Comparison of ENCODE assay signal across 8 cellular contexts in the genomic region with DNA sequence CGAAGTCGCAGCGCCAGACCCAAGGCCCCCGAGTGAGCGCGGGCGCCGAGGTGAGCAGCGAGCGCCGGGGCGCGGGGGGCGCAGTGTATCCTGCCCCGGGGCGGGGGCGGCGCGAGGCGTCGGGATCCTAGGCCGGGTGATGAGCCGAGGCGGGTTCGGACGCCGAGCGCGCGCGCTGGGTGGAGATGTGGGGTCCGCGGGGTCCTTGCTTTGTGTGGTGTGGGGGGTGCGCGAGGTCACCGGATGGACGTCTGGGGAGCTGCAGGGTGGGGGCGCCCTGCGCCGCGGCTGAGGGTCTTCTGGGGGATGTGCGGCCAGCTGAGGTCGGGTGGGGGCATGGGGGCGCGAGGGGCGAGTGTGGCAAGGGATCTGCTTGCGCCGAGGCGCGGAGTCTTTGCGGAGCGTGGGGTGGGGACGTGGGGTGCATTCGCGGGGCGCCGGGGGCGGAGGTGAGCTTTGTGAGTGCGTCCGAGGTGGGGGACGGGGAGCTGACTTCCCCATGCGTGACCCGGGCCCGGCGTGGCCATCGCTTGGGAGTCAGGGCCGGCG. TPM values are rescaled to one million over a fixed set of nuclear protein-coding genes. Genes with fewer than 3 reads are reported as not detected.
DNase-seq lines count a peak whose midpoint lies in the region; ATAC-seq and TF ChIP-seq lines count a peak whose summit lies in the region.

No MANE protein-coding gene starts in this region.

- H4K20me1 ChIP-seq in Loucy (ENCODE audit: insufficient read depth, low read length, poor library complexity, severe bottlenecking): peaks cover 34% of the 10 kb centered on the region

- H3K36me3 ChIP-seq in BJ (ENCODE audit: control insufficient read depth, insufficient read depth, low read length) (no peaks in the 10 kb centered on the region), Loucy (ENCODE audit: insufficient read depth, low read length) (no peaks in the 10 kb centered on the region)

- H3K27me3 ChIP-seq in BJ (ENCODE audit: control insufficient read depth, insufficient read depth, low read length): no peaks in the 10 kb centered on the region
- peaks cover 10% of the 10 kb centered on the region for H3K27me3 ChIP-seq in Loucy (ENCODE audit: insufficient read depth, low read length, poor library complexity, severe bottlenecking)

- H3K9me2 ChIP-seq in Loucy (replicated peaks; ENCODE audit: low read depth, low read length): no peaks in the 10 kb centered on the region

- H3K27ac Mint-ChIP-seq in activated T-helper 2 cell treated with anti-CD3 and anti-CD28 coated beads, Interferon-gamma antibody, Interleukin-2, Interleukin-4, amounts not matched to agents 10 μg/mL and 5 μg/mL and 100 μg/mL, durations not matched to agents 14 hours and 24 hours and 36 hours: peak overlapping the region; percentile 85
- peak overlapping the region; percentile 95 for H3K27ac Mint-ChIP-seq in progenitor cell of endocrine pancreas

- peaks cover 25% of the 10 kb centered on the region for H3K4me1 Mint-ChIP-seq in activated T-helper 2 cell treated with anti-CD3 and anti-CD28 coated beads, Interferon-gamma antibody, Interleukin-2, Interleukin-4, amounts not matched to agents 10 μg/mL and 5 μg/mL and 100 μg/mL, durations not matched to agents 14 hours and 24 hours and 36 hours (ENCODE audit: low read depth)
- peaks cover 37% of the 10 kb centered on the region for H3K4me1 Mint-ChIP-seq in progenitor cell of endocrine pancreas (ENCODE audit: low read depth)

- H3K9me3 Mint-ChIP-seq in activated T-helper 2 cell treated with anti-CD3 and anti-CD28 coated beads, Interferon-gamma antibody, Interleukin-2, Interleukin-4, amounts not matched to agents 10 μg/mL and 5 μg/mL and 100 μg/mL, durations not matched to agents 14 hours and 24 hours and 36 hours: no peaks in the 10 kb centered on the region
- H3K9me3 Mint-ChIP-seq in progenitor cell of endocrine pancreas (ENCODE audit: low read depth): no peaks in the 10 kb centered on the region

- H3K9me3 ChIP-seq in Loucy (ENCODE audit: insufficient read depth, low read depth, low read length): no peaks in the 10 kb centered on the region

- peaks cover 15% of the 10 kb centered on the region for H3K36me3 Mint-ChIP-seq in activated T-helper 2 cell treated with anti-CD3 and anti-CD28 coated beads, Interferon-gamma antibody, Interleukin-2, Interleukin-4, amounts not matched to agents 10 μg/mL and 5 μg/mL and 100 μg/mL, durations not matched to agents 14 hours and 24 hours and 36 hours (ENCODE audit: low read depth)
- H3K36me3 Mint-ChIP-seq in progenitor cell of endocrine pancreas (ENCODE audit: insufficient read depth): no peaks in the 10 kb centered on the region

- peak overlapping the region; percentile 80 for H3K4me3 ChIP-seq in BJ (ENCODE audit: low read depth, low read length)
- H3K4me3 ChIP-seq in Loucy (ENCODE audit: low read length, poor library complexity, severe bottlenecking): peak overlapping the region; percentile 90

- no peak for DNase-seq in BJ (ENCODE audit: low read depth)
- peak; percentile 31 for DNase-seq in activated T-helper 2 cell treated with anti-CD3 and anti-CD28 coated beads, Interferon-gamma antibody, Interleukin-2, Interleukin-4, amounts not matched to agents 10 μg/mL and 5 μg/mL and 100 μg/mL, durations not matched to agents 14 hours and 24 hours and 36 hours (ENCODE audit: low spot score)
- DNase-seq in glomerular visceral epithelial cell (ENCODE audit: extremely low spot score): peak; percentile 25
- no peak for DNase-seq in progenitor cell of endocrine pancreas (ENCODE audit: low spot score, unreplicated experiment)
- DNase-seq in NOMO-1 (lab: John Stamatoyannopoulos, UW; ENCODE audit: unreplicated experiment in 2 of 2): no peak
- no peak for DNase-seq in cerebellar cortex (ENCODE audit: low spot score)

- peak overlapping the region; percentile 97 for H3K9ac ChIP-seq in Loucy (ENCODE audit: low read depth, low read length, poor library complexity, severe bottlenecking)

- no peaks in the 10 kb centered on the region for H3F3A ChIP-seq in Loucy (ENCODE audit: low read depth)

- intact Hi-C loops in activated T-helper 2 cell treated with anti-CD3 and anti-CD28 coated beads, Interferon-gamma antibody, Interleukin-2, Interleukin-4, amounts not matched to agents 10 μg/mL and 5 μg/mL and 100 μg/mL, durations not matched to agents 14 hours and 24 hours and 36 hours (cut with micrococcal nuclease): loop anchor here (1.0 to 5.0 kb wide), 9 partner anchors 12 to 351 kb away; a partner anchor contains a TSS

- peak; percentile 21 for ATAC-seq in GM19452 (IDR thresholded peaks at IDR 0.05; ENCODE audit: unreplicated experiment)

- CTCF ChIA-PET in BJ (lab: Yijun Ruan, JAX): interaction anchor here (0.6 to 3.2 kb wide), 16 partner anchors 9 to 324 kb away, joined by 3 to 16 read pairs (median 3); no protein-coding TSS in a partner anchor

- H3K4me3 Mint-ChIP-seq in activated T-helper 2 cell treated with anti-CD3 and anti-CD28 coated beads, Interferon-gamma antibody, Interleukin-2, Interleukin-4, amounts not matched to agents 10 μg/mL and 5 μg/mL and 100 μg/mL, durations not matched to agents 14 hours and 24 hours and 36 hours (ENCODE audit: low read depth): peak overlapping the region; percentile 85
- peak overlapping the region; percentile 86 for H3K4me3 Mint-ChIP-seq in progenitor cell of endocrine pancreas (ENCODE audit: low read depth)

- H3K4me1 ChIP-seq in Loucy (ENCODE audit: insufficient read depth, low read length, poor library complexity, severe bottlenecking): peaks cover 41% of the 10 kb centered on the region

- POLR2A ChIA-PET in BJ (lab: Charles Lee): no interaction called here

- H2AFZ ChIP-seq in Loucy (ENCODE audit: low read length): peak overlapping the region; percentile 51

- H3K4me2 ChIP-seq in Loucy (ENCODE audit: low read depth, low read length, poor library complexity, severe bottlenecking): peak overlapping the region; percentile 96

- peaks cover 53% of the 10 kb centered on the region for H3K79me2 ChIP-seq in Loucy (ENCODE audit: insufficient read depth, low read length)

- TF ChIP-seq CTCF in BJ (IDR thresholded peaks at IDR 0.05; ENCODE audit: insufficient read depth, low read depth, low read length) (0 out of 2 replicates have a peak, but pooled peaks have one; percentile 12), Loucy (conservative IDR thresholded peaks at IDR 0.05; ENCODE audit: low read length) (no peak), progenitor cell of endocrine pancreas (IDR thresholded peaks at IDR 0.05; ENCODE audit: unreplicated experiment) (no peak)

- peaks cover 11% of the 10 kb centered on the region for H3K27me3 Mint-ChIP-seq in activated T-helper 2 cell treated with anti-CD3 and anti-CD28 coated beads, Interferon-gamma antibody, Interleukin-2, Interleukin-4, amounts not matched to agents 10 μg/mL and 5 μg/mL and 100 μg/mL, durations not matched to agents 14 hours and 24 hours and 36 hours (ENCODE audit: low read depth)
- H3K27me3 Mint-ChIP-seq in progenitor cell of endocrine pancreas: no peaks in the 10 kb centered on the region

RNA-seq across cellular contexts. Expression of a gene that starts 0.6 kb away (rescaled TPM):
- polyA plus RNA-seq in BJ (2011; rRNA removed): 2.1 and 2.4 TPM in 2 replicates
- polyA minus RNA-seq in BJ (2011; rRNA and poly(A)+ RNA removed): 2.5 and 6.6 TPM in 2 replicates
- total RNA-seq in activated T-helper 2 cell treated with anti-CD3 and anti-CD28 coated beads, Interferon-gamma antibody, Interleukin-2, Interleukin-4, amounts not matched to agents 10 μg/mL and 5 μg/mL and 100 μg/mL, durations not matched to agents 14 hours and 24 hours and 36 hours: 33.5 and 36.5 TPM in 2 replicates
- 69.0 and 75.0 TPM in 2 replicates for total RNA-seq in progenitor cell of endocrine pancreas

Comparison
In these comparisons a context has a peak if more than half of its experiments do, and no peak if none do; other contexts are left out.
1. DNase-seq: peak in activated T-helper 2 cell treated with anti-CD3 and anti-CD28 coated beads, Interferon-gamma antibody, Interleukin-2, Interleukin-4, amounts not matched to agents 10 μg/mL and 5 μg/mL and 100 μg/mL, durations not matched to agents 14 hours and 24 hours and 36 hours (single experiment) and glomerular visceral epithelial cell (single experiment); none in BJ (single experiment), progenitor cell of endocrine pancreas (single experiment), NOMO-1 (0 of 2) and cerebellar cortex (single experiment).